ENCODE assay signal across 2 cellular contexts in the genomic region with DNA sequence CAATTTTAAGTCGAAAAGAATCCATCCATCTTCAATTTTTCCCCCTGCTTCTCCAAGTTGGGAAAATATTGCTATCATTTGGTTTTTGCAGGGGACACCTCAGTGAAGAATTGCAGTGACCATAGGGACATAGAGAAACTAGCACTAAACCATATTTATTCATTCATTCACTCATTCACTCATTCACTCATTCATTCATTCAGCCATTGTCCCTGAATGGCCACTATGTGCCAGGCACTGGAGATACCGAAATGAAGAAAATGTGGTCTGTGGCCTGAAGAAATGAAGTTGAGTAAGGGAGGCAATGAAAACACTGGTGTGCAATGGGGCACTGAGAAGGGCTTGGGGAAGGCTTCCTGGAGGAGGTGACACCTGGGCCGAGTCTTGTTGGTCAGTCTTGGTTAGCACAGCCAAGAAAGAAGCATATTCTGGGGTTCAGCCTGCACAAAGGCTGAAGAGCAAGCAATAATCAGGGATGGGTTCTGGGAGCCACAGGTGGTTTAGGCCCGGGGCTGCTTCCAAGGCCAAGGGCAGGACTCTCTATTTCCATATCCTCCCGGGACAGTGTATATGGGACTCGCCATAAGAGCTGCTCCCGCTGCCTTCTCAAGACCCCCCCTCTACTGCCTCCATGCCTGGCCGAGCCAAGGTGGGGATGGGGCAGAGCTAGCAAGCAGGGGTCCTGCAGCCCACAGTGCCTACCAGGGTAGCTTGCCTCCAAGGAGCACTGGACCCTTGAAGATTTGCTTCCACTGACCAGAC.
TF ChIP-seq lines count a peak whose summit lies in the region.

No MANE protein-coding gene starts in this region.

TF ChIP-seq in HEK293, 187 proteins besides CTCF, POLR2A, EP300 and RAD21:
- TF ChIP-seq ZNF133 (tag by site-specific recombination; IDR thresholded peaks at IDR 0.05), result no peak
- TF ChIP-seq SCRT1 (tag by site-specific recombination; IDR thresholded peaks at IDR 0.05; ENCODE audit: borderline replicate concordance), result 0 out of 2 replicates have a peak, but pooled peaks have one; percentile 32
- TF ChIP-seq ZNF24 (tag by site-specific recombination; IDR thresholded peaks at IDR 0.05), result 0 out of 2 replicates have a peak, but pooled peaks have one; percentile 23
- TF ChIP-seq ZSCAN23 (tag by site-specific recombination; IDR thresholded peaks at IDR 0.05), result no peak
- peak; percentile 65 for TF ChIP-seq SCRT2 (tag by site-specific recombination; IDR thresholded peaks at IDR 0.05)

TF ChIP-seq in GM12878, 131 proteins besides CTCF, POLR2A, EP300 and RAD21:
- TF ChIP-seq ZZZ3 (IDR thresholded peaks at IDR 0.05; ENCODE audit: control insufficient read depth, insufficient read length, low read depth) (no peak), ZNF24 (IDR thresholded peaks at IDR 0.05) (peak; percentile 89)
